Comparison of ENCODE assay signal across 8 cellular contexts in genomic region chr14:69090187-69090789, GRCh38.
DNase-seq lines count a peak whose midpoint lies in the region; ATAC-seq and TF ChIP-seq lines count a peak whose summit lies in the region.

No MANE protein-coding gene starts in this region.

- no TSS peak for BruUV-seq in PC-9 (replicated peaks; lab: Mats Ljungman, UMichigan)

- peaks cover 7 to 20% (median 9%) of the 10 kb centered on the region in 4 donors for H3K4me1 Mint-ChIP-seq in naive thymus-derived CD8-positive, alpha-beta T cell

- peak; percentile 90 for TF ChIP-seq CTCF in BE2C (IDR thresholded peaks at IDR 0.05; ENCODE audit: low read depth, low read length)
- TF ChIP-seq CTCF in GM12874 (IDR thresholded peaks at IDR 0.05; ENCODE audit: insufficient read depth, low read depth, low read length) = peak; percentile 57
- TF ChIP-seq CTCF in PC-9 (conservative IDR thresholded peaks at IDR 0.05) = peak; percentile 95
- peak; percentile 84 for TF ChIP-seq CTCF in choroid plexus epithelial cell (conservative IDR thresholded peaks at IDR 0.05; ENCODE audit: low read depth, low read length)

- H3K27me3 ChIP-seq in BE2C (no peaks in the 10 kb centered on the region), PC-9 (ENCODE audit: insufficient read depth, low read depth) (no peaks in the 10 kb centered on the region)

- H3K4me2 ChIP-seq in PC-9 = no peak overlapping the region

- H3F3A ChIP-seq in PC-9 (ENCODE audit: insufficient read depth, low read depth) = peaks cover 15% of the 10 kb centered on the region; the same call in 1 of the 2 replicates

- peaks cover 10% of the 10 kb centered on the region for H3K79me2 ChIP-seq in PC-9 (ENCODE audit: low read depth)

- intact Hi-C loops in PC-9 (cut with micrococcal nuclease; ENCODE audit: unreplicated experiment) = loop anchor here (1.0 to 5.0 kb wide), 6 partner anchors 48 to 228 kb away; partner anchors contain the start of gene ACTN1

- H3K27me3 Mint-ChIP-seq in naive thymus-derived CD8-positive, alpha-beta T cell = no peaks in the 10 kb centered on the region

- CTCF ChIA-PET in PC-9 (lab: Charles Lee) = interaction anchor here (0.6 to 0.8 kb wide), 4 partner anchors 41 to 179 kb away, joined by 3 read pairs; no protein-coding TSS in a partner anchor

- peaks cover 8% of the 10 kb centered on the region for H3K4me1 ChIP-seq in BE2C
- H3K4me1 ChIP-seq in PC-9 (replicated peaks; ENCODE audit: insufficient read depth) = peaks cover 20% of the 10 kb centered on the region

- ATAC-seq in naive thymus-derived CD8-positive, alpha-beta T cell = peak; percentile 76 to 84
- no peak for ATAC-seq in HG03469 (IDR thresholded peaks at IDR 0.05; ENCODE audit: unreplicated experiment)

- no peaks in the 10 kb centered on the region for H3K9me3 Mint-ChIP-seq in naive thymus-derived CD8-positive, alpha-beta T cell

- H3K27ac ChIP-seq in PC-9 = no peak overlapping the region

- H3K27ac Mint-ChIP-seq in naive thymus-derived CD8-positive, alpha-beta T cell = peak overlapping the region in 2 of 10 donors; percentile 12 to 25

- DNase-seq in BE2C = peak; percentile 43
- peak; percentile 47 to 68 for DNase-seq in PC-9
- DNase-seq in choroid plexus epithelial cell (ENCODE audit: low read depth) = peak; percentile 68
- DNase-seq in naive thymus-derived CD8-positive, alpha-beta T cell = peak in 8 of 10 donors; percentile 10 to 65 (median 37)
- no peak for DNase-seq in SKM-1 (lab: John Stamatoyannopoulos, UW; ENCODE audit: unreplicated experiment)
- no peak for DNase-seq in occipital lobe (lab: John Stamatoyannopoulos, UW)

- no peak overlapping the region for H3K4me3 Mint-ChIP-seq in naive thymus-derived CD8-positive, alpha-beta T cell

- H4K20me1 ChIP-seq in PC-9 (ENCODE audit: insufficient read depth) = no peaks in the 10 kb centered on the region

- H3K4me3 ChIP-seq in BE2C (ENCODE audit: low read depth, low read length) (no peak overlapping the region), PC-9 (no peak overlapping the region), choroid plexus epithelial cell (ENCODE audit: low read depth, low read length) (no peak overlapping the region)

- H3K36me3 ChIP-seq in BE2C (peaks cover 17% of the 10 kb centered on the region), PC-9 (ENCODE audit: low read depth) (peaks cover 16% of the 10 kb centered on the region)

- no peak overlapping the region for H2AFZ ChIP-seq in PC-9

- H3K9me2 ChIP-seq in PC-9 (ENCODE audit: insufficient read depth) = no peaks in the 10 kb centered on the region

- POLR2A ChIA-PET in PC-9 (lab: Charles Lee; ENCODE audit: unreplicated experiment) = interaction anchor here (1.1 kb wide), 1 partner anchor 111 kb away, joined by 3 read pairs; the partner anchor contains the start of gene ACTN1
- POLR2A ChIA-PET in naive thymus-derived CD8-positive, alpha-beta T cell (lab: Charles Lee) = no interaction called here

- H3K9me3 ChIP-seq in BE2C = no peaks in the 10 kb centered on the region
- H3K9me3 ChIP-seq in PC-9 (ENCODE audit: insufficient read depth, low read depth) = no peaks in the 10 kb centered on the region

- H3K36me3 Mint-ChIP-seq in naive thymus-derived CD8-positive, alpha-beta T cell = peaks cover 6 to 80% (median 9%) of the 10 kb centered on the region in 3 donors

Comparison
In these comparisons a context has a peak if more than half of its experiments do, and no peak if none do; other contexts are left out.
1. DNase-seq: peak in BE2C (single experiment), PC-9 (2 of 2), choroid plexus epithelial cell (single experiment) and naive thymus-derived CD8-positive, alpha-beta T cell (8 of 10); none in SKM-1 (single experiment) and occipital lobe (single experiment).
2. Peak in every context shown above with its lines, with median percentiles within 50 percentile points of each other: CTCF ChIP-seq.